In the genomic region with DNA sequence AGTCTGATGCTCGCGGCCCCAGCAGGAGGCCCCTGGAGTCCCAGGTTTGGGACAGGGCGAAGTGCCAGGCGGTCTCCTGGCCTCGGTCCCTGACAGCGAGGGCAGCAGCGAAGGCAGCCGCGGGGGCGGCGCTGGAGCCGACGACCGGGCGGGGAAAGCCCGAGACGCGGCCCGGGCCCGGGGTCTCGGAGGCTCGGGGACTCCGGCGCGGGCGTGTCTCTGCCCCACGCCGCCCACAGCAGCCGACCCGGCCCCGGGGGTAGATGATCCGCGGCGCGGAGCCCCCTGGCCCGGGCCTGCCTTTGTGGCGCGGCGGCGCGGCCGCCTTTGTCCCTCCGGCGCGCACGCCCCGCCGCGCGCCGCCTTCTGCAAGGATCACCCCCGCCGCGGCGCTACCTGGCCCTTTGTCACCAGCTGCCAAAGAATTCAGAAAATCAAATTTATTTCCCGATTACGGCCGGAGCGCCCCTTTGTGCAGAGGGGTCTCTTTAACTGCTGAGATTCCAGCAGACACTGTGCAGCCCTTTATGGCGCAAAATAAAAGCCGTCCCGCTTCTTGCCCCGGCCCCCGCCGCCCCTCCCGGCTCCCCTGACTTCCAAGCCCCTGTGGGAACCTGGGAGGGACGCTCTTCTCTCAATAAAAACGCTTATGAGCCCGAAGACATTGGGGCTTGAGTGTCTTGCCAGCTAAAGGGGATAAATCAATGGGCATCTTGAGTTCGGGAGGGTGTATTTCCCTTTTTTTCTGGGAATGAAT, we compare ENCODE assay signal across 8 cellular contexts.
A peak's percentile ranks its signal among the peaks of the same experiment; 100 is the strongest.
DNase-seq lines count a peak whose midpoint lies in the region; ATAC-seq and TF ChIP-seq lines count a peak whose summit lies in the region.

No MANE protein-coding gene starts in this region.

- no peak for ATAC-seq in GM18520 (IDR thresholded peaks at IDR 0.05; ENCODE audit: unreplicated experiment)

- H3K4me3 ChIP-seq in duodenal mucosa (ENCODE audit: low read depth in 1 of 2, low read length in 2 of 2), result peak overlapping the region; percentile 20 to 30
- peak overlapping the region; percentile 19 to 51 for H3K4me3 ChIP-seq in neuronal stem cell (ENCODE audit: low read length in 2 of 2)
- no peak overlapping the region for H3K4me3 ChIP-seq in foreskin fibroblast (ENCODE audit: low read depth in 1 of 2, low read length in 2 of 2)

- peak overlapping the region; percentile 73 for H3K4me2 ChIP-seq in neuronal stem cell (ENCODE audit: insufficient read depth, low read length, poor library complexity, severe bottlenecking)

- peak overlapping the region; percentile 25 for H2BK120ac ChIP-seq in neuronal stem cell (ENCODE audit: low read depth, low read length)

- peak overlapping the region; percentile 14 for H2BK5ac ChIP-seq in neuronal stem cell (ENCODE audit: low read length)

- H2BK12ac ChIP-seq in neuronal stem cell (ENCODE audit: low read length), result peak overlapping the region; percentile 30

- peak overlapping the region; percentile 86 for H2AFZ ChIP-seq in neuronal stem cell (ENCODE audit: low read length)

- H3K18ac ChIP-seq in neuronal stem cell (ENCODE audit: low read length), result peak overlapping the region; percentile 94

- H3K36me3 ChIP-seq in duodenal mucosa (ENCODE audit: control insufficient read depth in 1 of 2, insufficient read depth in 2 of 2, low read length in 2 of 2) (no peaks in the 10 kb centered on the region), neuronal stem cell (replicated peaks in 1 of 2; ENCODE audit: control insufficient read depth in 2 of 2, insufficient read depth in 2 of 2, low read length in 2 of 2) (no peaks in the 10 kb centered on the region)

- no peak overlapping the region for H3K4ac ChIP-seq in neuronal stem cell (ENCODE audit: low read length)

- no peak for TF ChIP-seq CTCF in foreskin fibroblast (IDR thresholded peaks at IDR 0.05; ENCODE audit: low read depth, low read length)

- H3K4me1 ChIP-seq in duodenal mucosa (ENCODE audit: control insufficient read depth in 1 of 2, insufficient read depth in 2 of 2, low read length in 2 of 2), result peaks cover 0 to 4% of the 10 kb centered on the region in 2 donors
- H3K4me1 ChIP-seq in neuronal stem cell (ENCODE audit: control insufficient read depth in 2 of 2, insufficient read depth in 1 of 2, low read depth in 1 of 2, low read length in 2 of 2), result peaks cover 6 to 18% of the 10 kb centered on the region in 2 donors

- H3K79me1 ChIP-seq in neuronal stem cell (ENCODE audit: low read depth, low read length), result no peaks in the 10 kb centered on the region

- no peak overlapping the region for H3K23ac ChIP-seq in neuronal stem cell (ENCODE audit: low read depth, low read length, poor library complexity)

- H4K8ac ChIP-seq in neuronal stem cell (ENCODE audit: low read depth, low read length), result no peak overlapping the region

- no peak overlapping the region for H3K27ac ChIP-seq in duodenal mucosa (ENCODE audit: low read depth, low read length)
- no peak overlapping the region for H3K27ac ChIP-seq in neuronal stem cell (replicated peaks; ENCODE audit: low read length)

- WGBS in neuronal stem cell (ENCODE audit: extremely low coverage in 2 of 2, insufficient read length in 2 of 2, insufficient replicate concordance in 1 of 2), 2 donors, result no CpG with 5 or more reads among the region's 70 CpGs

- H3K14ac ChIP-seq in neuronal stem cell (ENCODE audit: low read length), result no peak overlapping the region

- peak overlapping the region; percentile 62 for H2BK15ac ChIP-seq in neuronal stem cell (ENCODE audit: low read length)

- H3K27me3 ChIP-seq in duodenal mucosa (ENCODE audit: control insufficient read depth in 1 of 2, insufficient read depth in 2 of 2, low read length in 2 of 2) (peaks cover 9 to 24% of the 10 kb centered on the region in 2 donors), neuronal stem cell (ENCODE audit: control insufficient read depth in 3 of 3, insufficient read depth in 3 of 3, low read depth in 1 of 3, low read length in 3 of 3) (peaks cover 0 to 10% (median 3%) of the 10 kb centered on the region in 3 experiments)

- peak overlapping the region in 1 of 2 donors; percentile 7 for H3K9ac ChIP-seq in duodenal mucosa (ENCODE audit: low read depth in 1 of 2, low read length in 2 of 2)
- no peak overlapping the region for H3K9ac ChIP-seq in neuronal stem cell (ENCODE audit: low read depth, low read length, poor library complexity)

- peak; percentile 31 for DNase-seq in activated CD4-positive, alpha-beta T cell treated with anti-CD3 and anti-CD28 coated beads for 48 hours
- no peak for DNase-seq in activated CD4-positive, alpha-beta T cell treated with anti-CD3 and anti-CD28 coated beads, Interleukin-2, amount 50 U/mL, for 4 hours
- DNase-seq in NCI-H526 (lab: John Stamatoyannopoulos, UW) (peak; percentile 10 to 74), neuronal stem cell (ENCODE audit: low spot score) (peak; percentile 23), cerebellum (ENCODE audit: low spot score) (no peak), foreskin fibroblast (no peak)

- H2AK5ac ChIP-seq in neuronal stem cell (ENCODE audit: low read depth, low read length), result no peak overlapping the region

- no peaks in the 10 kb centered on the region for H3K9me3 ChIP-seq in duodenal mucosa (ENCODE audit: control insufficient read depth in 1 of 2, low read length in 2 of 2)
- H3K9me3 ChIP-seq in neuronal stem cell (replicated peaks in 1 of 2; ENCODE audit: control insufficient read depth in 2 of 2, insufficient read depth in 1 of 2, low read depth in 1 of 2, low read length in 2 of 2), result no peaks in the 10 kb centered on the region

- H4K91ac ChIP-seq in neuronal stem cell (ENCODE audit: low read depth, low read length, poor library complexity), result no peak overlapping the region

Comparison
In these comparisons a context has a peak if more than half of its experiments do, and no peak if none do; other contexts are left out.
1. DNase-seq: peak in activated CD4-positive, alpha-beta T cell treated with anti-CD3 and anti-CD28 coated beads for 48 hours (single experiment), NCI-H526 (2 of 2) and neuronal stem cell (single experiment); none in activated CD4-positive, alpha-beta T cell treated with anti-CD3 and anti-CD28 coated beads, Interleukin-2, amount 50 U/mL, for 4 hours (0 of 2), cerebellum (single experiment) and foreskin fibroblast (0 of 2).
2. H3K4me3 ChIP-seq: peak in duodenal mucosa (2 of 2) and neuronal stem cell (2 of 2); none in foreskin fibroblast (0 of 2).